14 cellular contexts compared by ENCODE assay signal in genomic region chr14:93040443-93040842, GRCh38.
DNase-seq lines count a peak whose midpoint lies in the region; ATAC-seq, FAIRE-seq and TF ChIP-seq lines count a peak whose summit lies in the region.
"Had no signal": no experiment of that assay in that cellular context is flagged by ENCODE, and none has a peak within 500 bp of the region (broad histone marks: within the 10 kb centered on the region; RNA-seq: fewer than 3 reads in every experiment).

No MANE protein-coding gene starts in this region.

- peak overlapping the region; percentile 7 for H3K27ac ChIP-seq in CD8-positive, alpha-beta T cell (ENCODE audit: low read depth, low read length)
- H3K27ac ChIP-seq in heart right ventricle (peak overlapping the region; percentile 78 to 92 (median 90)), rectal smooth muscle tissue (ENCODE audit: low read depth, low read length) (peak overlapping the region; percentile 62)
- H3K27ac ChIP-seq: HL-60 had no signal

- no peak for FAIRE-seq in RCC 7860 (lab: Jason Lieb, UNC)
- FAIRE-seq: GM18507 had no signal

- H3K4me1 ChIP-seq in CD8-positive, alpha-beta T cell (ENCODE audit: insufficient read depth, low read length), result peaks cover 59% of the 10 kb centered on the region
- H3K4me1 ChIP-seq in heart right ventricle (peaks cover 16 to 93% (median 84%) of the 10 kb centered on the region in 9 donors), rectal smooth muscle tissue (ENCODE audit: control insufficient read depth, insufficient read depth, low read length) (peaks cover 30% of the 10 kb centered on the region)

- POLR2A ChIA-PET in CD8-positive, alpha-beta T cell (lab: Charles Lee), result interaction anchor here (1.1 kb wide), 1 partner anchor 24 kb away, joined by 3 read pairs; no protein-coding TSS in a partner anchor

- H3K27me3 Mint-ChIP-seq in CD8-positive, alpha-beta T cell (ENCODE audit: low read depth), result no peaks in the 10 kb centered on the region
- no peaks in the 10 kb centered on the region for H3K27me3 Mint-ChIP-seq in T-helper 17 cell
- H3K27me3 Mint-ChIP-seq: activated naive CD4-positive, alpha-beta T cell treated with anti-CD3 and anti-CD28 coated beads, Interleukin-2, amount 10 ng/mL, durations not matched to agents 7 days and 5 days had no signal

- ATAC-seq in CD8-positive, alpha-beta T cell, result no peak
- ATAC-seq in T-helper 17 cell, result no peak
- ATAC-seq in heart right ventricle, result peak in 6 of 8 donors; percentile 2 to 71 (median 14)
- no peak for ATAC-seq in GM21825 (IDR thresholded peaks at IDR 0.05; ENCODE audit: unreplicated experiment)

- no peak for TF ChIP-seq CTCF in CD8-positive, alpha-beta T cell (IDR thresholded peaks at IDR 0.05)
- no peak for TF ChIP-seq CTCF in heart right ventricle (IDR thresholded peaks at IDR 0.05)

- intact Hi-C loops in CD8-positive, alpha-beta T cell (cut with DNase I, micrococcal nuclease), result no loop called here
- intact Hi-C loops in heart right ventricle (cut with DNase I), result loop anchor here in 5 of 10 donors (5.0 to 10.0 kb wide), 4 partner anchors 48 to 88 kb away; partner anchors contain the start of gene ITPK1 (in 2 of the 5)

- peaks cover 59% of the 10 kb centered on the region for H3K4me1 Mint-ChIP-seq in CD8-positive, alpha-beta T cell (ENCODE audit: low read depth)
- peaks cover 21% of the 10 kb centered on the region for H3K4me1 Mint-ChIP-seq in T-helper 17 cell

- DNase-seq in CD8-positive, alpha-beta T cell, result no peak
- no peak for DNase-seq in T-helper 17 cell
- DNase-seq in heart right ventricle, result peak in 1 of 2 donors; percentile 43
- no peak for DNase-seq in NCI-H526 (lab: John Stamatoyannopoulos, UW)
- no peak for DNase-seq in AML-193 (lab: John Stamatoyannopoulos, UW)
- no peak for DNase-seq in RCC 7860 (ENCODE audit: low spot score)
- DNase-seq: activated CD4-positive, CD25-positive, alpha-beta regulatory T cell treated with anti-CD3 and anti-CD28 coated beads, Interleukin-2, amount 50 U/mL, for 72 hours; activated naive CD4-positive, alpha-beta T cell treated with anti-CD3 and anti-CD28 coated beads, Interleukin-2, amount 10 ng/mL, durations not matched to agents 7 days and 5 days; COR-L47; HFFc6 had no signal

- no peak overlapping the region for H3K4me3 Mint-ChIP-seq in CD8-positive, alpha-beta T cell
- no peak overlapping the region for H3K4me3 Mint-ChIP-seq in T-helper 17 cell
- H3K4me3 Mint-ChIP-seq: activated naive CD4-positive, alpha-beta T cell treated with anti-CD3 and anti-CD28 coated beads, Interleukin-2, amount 10 ng/mL, durations not matched to agents 7 days and 5 days; HFFc6 had no signal

- no peaks in the 10 kb centered on the region for H3K9me3 Mint-ChIP-seq in CD8-positive, alpha-beta T cell
- H3K9me3 Mint-ChIP-seq: activated naive CD4-positive, alpha-beta T cell treated with anti-CD3 and anti-CD28 coated beads, Interleukin-2, amount 10 ng/mL, durations not matched to agents 7 days and 5 days; HFFc6 had no signal

- no peaks in the 10 kb centered on the region for H3K9me3 ChIP-seq in CD8-positive, alpha-beta T cell (ENCODE audit: low read length)
- no peaks in the 10 kb centered on the region for H3K9me3 ChIP-seq in T-helper 17 cell (ENCODE audit: control insufficient read depth, low read length, poor library complexity, severe bottlenecking)
- H3K9me3 ChIP-seq in heart right ventricle, result no peaks in the 10 kb centered on the region

- no peaks in the 10 kb centered on the region for H3K36me3 ChIP-seq in CD8-positive, alpha-beta T cell (ENCODE audit: insufficient read depth, low read length)
- H3K36me3 ChIP-seq in heart right ventricle (no peaks in the 10 kb centered on the region), rectal smooth muscle tissue (ENCODE audit: control insufficient read depth, insufficient read depth, low read length) (no peaks in the 10 kb centered on the region)

- H3K36me3 Mint-ChIP-seq in CD8-positive, alpha-beta T cell, result no peaks in the 10 kb centered on the region
- H3K36me3 Mint-ChIP-seq in T-helper 17 cell (ENCODE audit: low read depth), result no peaks in the 10 kb centered on the region

- peak overlapping the region; percentile 72 for H3K27ac Mint-ChIP-seq in CD8-positive, alpha-beta T cell
- H3K27ac Mint-ChIP-seq in T-helper 17 cell, result peak overlapping the region; percentile 62
- H3K27ac Mint-ChIP-seq: HFFc6 had no signal

- H3K4me3 ChIP-seq in CD8-positive, alpha-beta T cell (ENCODE audit: low read depth, low read length), result no peak overlapping the region
- H3K4me3 ChIP-seq in heart right ventricle, result no peak overlapping the region
- H3K4me3 ChIP-seq in rectal smooth muscle tissue (ENCODE audit: low read length), result no peak overlapping the region

- CTCF ChIA-PET in CD8-positive, alpha-beta T cell (lab: Charles Lee), result interaction anchor here (2.2 kb wide), 1 partner anchor 73 kb away, joined by 10 read pairs; no protein-coding TSS in a partner anchor

- no peaks in the 10 kb centered on the region for H3K27me3 ChIP-seq in CD8-positive, alpha-beta T cell (ENCODE audit: insufficient read depth, low read length)
- H3K27me3 ChIP-seq in heart right ventricle, result no peaks in the 10 kb centered on the region
- H3K27me3 ChIP-seq in rectal smooth muscle tissue (ENCODE audit: control insufficient read depth, insufficient read depth, low read length), result no peaks in the 10 kb centered on the region

- WGBS in heart right ventricle, 2 donors, result 41 to 46% methylated on average over 5 of the region's 5 CpGs

- no peak overlapping the region for H3K9ac ChIP-seq in rectal smooth muscle tissue (ENCODE audit: low read length)

Comparison
In these comparisons a context has a peak if more than half of its experiments do, and no peak if none do; other contexts are left out.
1. ATAC-seq: peak in heart right ventricle (6 of 8); none in CD8-positive, alpha-beta T cell (single experiment), T-helper 17 cell (single experiment) and GM21825 (single experiment).
2. H3K27ac ChIP-seq: peak in every context shown above with its lines; median percentile 90 in heart right ventricle; 62 in rectal smooth muscle tissue; 7 in CD8-positive, alpha-beta T cell.